Comparison of ENCODE assay signal across 8 cellular contexts in the genomic region with DNA sequence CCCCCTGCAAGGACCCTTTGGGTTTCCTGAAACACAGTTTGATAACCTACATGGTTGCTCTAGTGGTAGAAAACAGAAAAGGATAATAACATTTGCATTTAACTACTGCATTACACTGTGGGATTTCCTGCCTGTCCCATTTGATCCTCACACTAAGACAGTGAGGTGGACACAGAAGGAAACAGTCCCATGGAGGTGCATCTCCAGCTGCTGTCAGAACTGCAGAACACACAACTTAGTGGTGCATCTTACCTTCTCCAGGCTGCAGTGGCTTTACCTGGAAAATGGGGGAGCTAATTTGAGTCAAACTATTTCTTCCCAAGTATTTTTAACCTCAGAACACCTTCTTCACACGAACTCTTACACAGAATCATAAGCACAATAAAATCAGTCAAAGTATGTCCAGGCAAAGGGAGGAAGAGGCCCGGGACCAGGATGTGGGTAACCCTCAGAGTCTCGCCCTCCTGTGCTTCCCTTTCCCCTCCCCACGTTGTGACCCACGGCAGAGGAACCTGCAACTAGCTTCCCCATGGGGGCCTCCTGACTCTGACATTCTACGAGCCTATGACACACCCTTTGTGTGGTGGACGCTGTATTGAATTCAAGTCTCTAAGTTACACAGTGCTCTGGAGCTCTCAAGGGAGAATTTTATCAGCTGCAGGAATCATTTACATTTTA. TPM values are rescaled to one million over a fixed set of nuclear protein-coding genes. Genes with fewer than 3 reads are reported as not detected.
DNase-seq lines count a peak whose midpoint lies in the region; ATAC-seq and TF ChIP-seq lines count a peak whose summit lies in the region.

No MANE protein-coding gene starts in this region.

- DNase-seq in GDM1 (lab: John Stamatoyannopoulos, UW) (peak; percentile 86), NCI-H345 (lab: John Stamatoyannopoulos, UW) (no peak), NCI-H226 (no peak), HPDE6-E6E7 (ENCODE audit: extremely low spot score) (no peak), gastrocnemius medialis (no peak)

- in situ Hi-C loops in gastrocnemius medialis (cut with MboI; ENCODE audit: low sequenced_read_pairs in 4 of 4) = no loop called here

- H3K4me3 Mint-ChIP-seq in brain = no peak overlapping the region

- ATAC-seq in GM19463 (IDR thresholded peaks at IDR 0.05; ENCODE audit: unreplicated experiment) (peak; percentile 83), gastrocnemius medialis (no peak)

- no peak overlapping the region for H3K9ac ChIP-seq in HUES6 (ENCODE audit: low read length)

- TF ChIP-seq POLR2A in gastrocnemius medialis (IDR thresholded peaks at IDR 0.05) = no peak

- H3K4me3 ChIP-seq in HUES6 (ENCODE audit: low read depth, low read length) (no peak overlapping the region), gastrocnemius medialis (no peak overlapping the region)

- peaks cover 63% of the 10 kb centered on the region for H3K36me3 ChIP-seq in HUES6 (ENCODE audit: control insufficient read depth, insufficient read depth, low read length)
- H3K36me3 ChIP-seq in gastrocnemius medialis = no peaks in the 10 kb centered on the region

- peaks cover 90% of the 10 kb centered on the region for H3K36me3 Mint-ChIP-seq in brain

- H3K9me3 Mint-ChIP-seq in brain = peaks cover 0 to 13% (median 2%) of the 10 kb centered on the region in 5 experiments

- H3K27me3 Mint-ChIP-seq in brain = peaks cover 5% of the 10 kb centered on the region

- intact Hi-C loops in gastrocnemius medialis (cut with DNase I; ENCODE audit: low total_unique reads) = no loop called here

- H3K4me1 ChIP-seq in HUES6 (ENCODE audit: control insufficient read depth, insufficient read depth, low read length) (peaks cover 18% of the 10 kb centered on the region; the same call in 1 of the 2 replicates), gastrocnemius medialis (no peaks in the 10 kb centered on the region)

- peaks cover 34% of the 10 kb centered on the region for H3K4me1 Mint-ChIP-seq in brain

- TF ChIP-seq CTCF in brain (conservative IDR thresholded peaks at IDR 0.05) (no peak), gastrocnemius medialis (IDR thresholded peaks at IDR 0.05 in 4 of 5, conservative IDR thresholded peaks at IDR 0.05 in 1 of 5) (no peak)

- H3K27ac Mint-ChIP-seq in brain = peak overlapping the region in 3 of 5 experiments; percentile 51 to 66 (median 62)

- H3K27me3 ChIP-seq in HUES6 (ENCODE audit: control insufficient read depth, insufficient read depth, low read length) = no peaks in the 10 kb centered on the region
- H3K27me3 ChIP-seq in gastrocnemius medialis = no peaks in the 10 kb centered on the region

- H3K9me3 ChIP-seq in HUES6 (ENCODE audit: control insufficient read depth, insufficient read depth, low read depth, low read length) (no peaks in the 10 kb centered on the region), gastrocnemius medialis (no peaks in the 10 kb centered on the region)

- H3K27ac ChIP-seq in HUES6 (ENCODE audit: low read depth, low read length) (0 out of 2 replicates have a peak overlapping the region, but pooled peaks have one; percentile 1), gastrocnemius medialis (no peak overlapping the region)

RNA-seq across cellular contexts. Expression of a gene that starts 33.7 kb away (rescaled TPM):
- polyA plus RNA-seq in brain (ENCODE audit: insufficient read depth, low read depth, low replicate concordance) = 142 TPM
- total RNA-seq in gastrocnemius medialis = 1 to 10 TPM; 1.8 to 3.8 (median 2.7) TPM
